26 cellular contexts compared by ENCODE assay signal in the genomic region with DNA sequence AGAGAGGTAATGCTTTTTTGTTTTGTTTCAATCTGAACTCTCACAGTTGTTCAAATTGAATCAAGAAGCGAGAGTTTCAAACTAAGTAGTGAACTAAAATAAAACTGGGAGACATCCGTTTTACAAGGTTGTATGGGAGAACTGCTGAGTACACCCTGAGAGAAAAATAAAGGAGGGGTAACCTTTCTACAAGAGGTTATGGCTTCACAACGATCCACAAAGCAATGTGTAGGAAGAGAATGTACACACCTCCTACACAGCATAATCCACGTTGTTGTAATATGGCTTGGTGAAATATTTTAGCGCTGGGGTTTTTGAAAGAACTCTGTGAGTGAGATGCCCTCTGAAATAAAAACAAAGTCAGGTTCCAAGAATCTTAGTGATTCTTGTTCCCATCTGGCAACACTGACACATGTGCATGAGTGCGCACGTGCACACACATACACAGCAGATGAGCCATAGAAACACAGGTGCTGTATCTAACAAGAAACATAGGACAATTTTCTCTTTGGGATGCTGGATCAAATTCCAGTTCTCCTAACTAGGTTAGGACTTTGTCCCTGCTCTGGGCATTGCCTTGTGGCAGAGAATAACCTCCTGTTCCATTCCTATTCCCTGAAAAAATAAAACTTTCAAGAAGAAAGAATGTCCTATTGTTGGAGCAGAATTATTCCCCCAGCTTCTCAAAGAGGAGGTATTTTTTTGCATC.
DNase-seq lines count a peak whose midpoint lies in the region; ATAC-seq, FAIRE-seq and TF ChIP-seq lines count a peak whose summit lies in the region.
"Had no signal": no experiment of that assay in that cellular context is flagged by ENCODE, and none has a peak within 500 bp of the region (broad histone marks: within the 10 kb centered on the region; RNA-seq: fewer than 3 reads in every experiment).

No MANE protein-coding gene starts in this region.

- RAD21 ChIA-PET in GM12878 (lab: Charles Lee; ENCODE audit: unreplicated experiment), result no interaction called here

- no peak for TF ChIP-seq CTCF in GM12878 (IDR thresholded peaks at IDR 0.05 in 2 of 3, conservative IDR thresholded peaks at IDR 0.05 in 1 of 3; ENCODE audit: control insufficient read depth in 2 of 3, extremely low read depth in 1 of 3, insufficient read depth in 1 of 3, low read depth in 3 of 3, low read length in 3 of 3)
- TF ChIP-seq CTCF in tibial nerve (IDR thresholded peaks at IDR 0.05), result no peak
- no peak for TF ChIP-seq CTCF in RWPE1 (conservative IDR thresholded peaks at IDR 0.05; ENCODE audit: low read depth)

- in situ Hi-C loops in GM12878 (cut with MboI), result no loop called here

- H3K79me2 ChIP-seq in GM12878 (ENCODE audit: control insufficient read depth, insufficient read depth, low read length), result no peaks in the 10 kb centered on the region

- intact Hi-C loops in GM12878 (cut with micrococcal nuclease; ENCODE audit: unreplicated experiment) (no loop called here), left colon (cut with DNase I, micrococcal nuclease) (no loop called here)

- H3K4me1 ChIP-seq in GM12878 (ENCODE audit: control insufficient read depth, insufficient read depth, low read length) (0 out of 2 replicates have a peak, but pooled peaks cover 3% of the 10 kb centered on the region), small intestine (ENCODE audit: control insufficient read depth in 2 of 2, insufficient read depth in 1 of 2, low read depth in 1 of 2, low read length in 1 of 2) (peaks cover 2 to 3% of the 10 kb centered on the region in 2 donors), tibial nerve (no peaks in the 10 kb centered on the region)
- H3K4me1 ChIP-seq: BLaER1 treated with 17β-estradiol and CSF1 and Interleukin-3, amounts not matched to agents 10 nM and 100 nM; SJSA1 had no signal

- H3K27ac ChIP-seq in GM12878 (ENCODE audit: control insufficient read depth, insufficient read depth) (no peak overlapping the region), small intestine (ENCODE audit: low read depth in 1 of 2, low read length in 1 of 2) (no peak overlapping the region), tibial nerve (no peak overlapping the region), RWPE1 (no peak overlapping the region)
- H3K27ac ChIP-seq: BLaER1 treated with 17β-estradiol and CSF1 and Interleukin-3, amounts not matched to agents 10 nM and 100 nM; KMS-11; PC-9; SJSA1 had no signal

- SMC1A ChIA-PET in GM12878 (lab: Charles Lee; ENCODE audit: uncharacterized antibody, unreplicated experiment), result interaction anchor here (1.0 to 1.7 kb wide), 5 partner anchors 11 to 114 kb away, joined by 3 to 8 read pairs (median 4); no protein-coding TSS in a partner anchor

- H2AFZ ChIP-seq in GM12878 (ENCODE audit: control insufficient read depth, low read depth, low read length), result peak overlapping the region; percentile 58
- H2AFZ ChIP-seq: PC-9 had no signal

- no peak for TF ChIP-seq RAD21 in GM12878 (IDR thresholded peaks at IDR 0.05; ENCODE audit: insufficient read depth, low read depth, low read length)

- H3K4me3 ChIP-seq in GM12878, result no peak overlapping the region
- H3K4me3 ChIP-seq in small intestine (ENCODE audit: low read depth in 1 of 2, low read length in 2 of 2), result no peak overlapping the region
- no peak overlapping the region for H3K4me3 ChIP-seq in tibial nerve
- H3K4me3 ChIP-seq: BLaER1 treated with 17β-estradiol and CSF1 and Interleukin-3, amounts not matched to agents 10 nM and 100 nM; PC-9; SJSA1 had no signal

- H3K4me2 ChIP-seq in GM12878 (ENCODE audit: control insufficient read depth, insufficient read depth), result no peak overlapping the region
- H3K4me2 ChIP-seq: BLaER1 treated with 17β-estradiol and CSF1 and Interleukin-3, amounts not matched to agents 10 nM and 100 nM; KMS-11; PC-9 had no signal

- WGBS in GM12878 (ENCODE audit: insufficient coverage, insufficient replicate concordance, low lambda C conversion rate, missing lambda C conversion rate), result 50% methylated on average over 7 of the region's 7 CpGs
- WGBS in small intestine, 3 donors, result 49 to 69% (median 63%) methylated on average over 7 of the region's 7 CpGs
- 37 to 44% methylated on average over 7 of the region's 7 CpGs for WGBS in tibial nerve, 2 donors

- no peak for TF ChIP-seq POLR2A in GM12891 (IDR thresholded peaks at IDR 0.05; ENCODE audit: low read depth, low read length)
- TF ChIP-seq POLR2A in GM12878 (IDR thresholded peaks at IDR 0.05; ENCODE audit: low read depth, low read length), result no peak
- no peak for TF ChIP-seq POLR2A in tibial nerve (IDR thresholded peaks at IDR 0.05)

- CTCF ChIA-PET in GM12878 (lab: Yijun Ruan, JAX) (interaction anchor here (0.8 to 1.8 kb wide), 3 partner anchors 9 to 12 kb away, joined by 3 to 6 read pairs (median 5); no protein-coding TSS in a partner anchor), RWPE1 (lab: Yijun Ruan, JAX) (no interaction called here)

- BruUV-seq in GM12878 (replicated peaks; lab: Mats Ljungman, UMichigan), result no TSS peak

- POLR2A ChIA-PET in GM12878 (lab: Charles Lee) (no interaction called here), RWPE1 (lab: Yijun Ruan, JAX; ENCODE audit: low non-redundant PET) (no interaction called here)

- ATAC-seq in GM12878, result no peak
- peak; percentile 75 for ATAC-seq in left colon
- ATAC-seq: HCT116 had no signal

- H3K9me3 ChIP-seq in GM12878 (replicated peaks; ENCODE audit: control insufficient read depth, insufficient read depth, low read length) (no peaks in the 10 kb centered on the region), small intestine (ENCODE audit: control insufficient read depth, low read depth) (no peaks in the 10 kb centered on the region), tibial nerve (no peaks in the 10 kb centered on the region)
- H3K9me3 ChIP-seq: BLaER1 treated with 17β-estradiol and CSF1 and Interleukin-3, amounts not matched to agents 10 nM and 100 nM; SJSA1 had no signal

- no peak for TF ChIP-seq EP300 in GM12878 (IDR thresholded peaks at IDR 0.05; ENCODE audit: borderline replicate concordance in 1 of 2, control insufficient read depth in 1 of 2, low read depth in 2 of 2, low read length in 2 of 2)
- TF ChIP-seq EP300 in tibial nerve (IDR thresholded peaks at IDR 0.05), result no peak

- no peak overlapping the region for H3K9ac ChIP-seq in GM12878 (ENCODE audit: control insufficient read depth, insufficient read depth, low read length)
- H3K9ac ChIP-seq: BLaER1 treated with 17β-estradiol and CSF1 and Interleukin-3, amounts not matched to agents 10 nM and 100 nM; KMS-11 had no signal

- FAIRE-seq in GM12891 (lab: Jason Lieb, UNC), result peak; percentile 13
- FAIRE-seq in GM12878 (lab: Jason Lieb, UNC), result no peak
- no peak for FAIRE-seq in small intestine (lab: Jason Lieb, UNC)
- FAIRE-seq: GM19239 had no signal

- DNase-seq in GM12891 (ENCODE audit: insufficient read length, low spot score) (no peak), GM12878 (ENCODE audit: low read depth, low spot score) (no peak), left colon (no peak), small intestine (peak; percentile 46), AML-193 (lab: John Stamatoyannopoulos, UW) (no peak), tibial nerve (ENCODE audit: low spot score in 2 of 2) (no peak), RWPE1 (ENCODE audit: low spot score) (no peak)
- no peak for DNase-seq in activated T-cell treated with anti-CD3 and anti-CD28 coated beads, Interleukin-2, amount 50 U/mL, for 48 hours
- DNase-seq: 8988T; CD4-positive, alpha-beta memory T cell; COR-L47; DMS53; NCI-H1092; NCI-H1436 treated with DMSO at 0.1 percent for 48 hours; NCI-H187 treated with DMSO at 0.1 percent for 48 hours; NCI-H2171 treated with DMSO at 0.1 percent for 48 hours; NCI-H524; NCI-H748 treated with DMSO at 0.1 percent for 48 hours; NK-92 treated with Interleukin-12 subunit alpha and Interleukin-12 subunit beta, amount 100 ng/mL, for 24 hours; PC-9; Right ventricle myocardium superior had no signal

- H3K27me3 ChIP-seq in GM12878 (replicated peaks in 1 of 2; ENCODE audit: control insufficient read depth in 2 of 2, insufficient read depth in 2 of 2, low read length in 1 of 2), result no peaks in the 10 kb centered on the region
- H3K27me3 ChIP-seq in small intestine (ENCODE audit: control insufficient read depth in 2 of 2, insufficient read depth in 2 of 2, low read length in 2 of 2), result peaks cover 0 to 2% of the 10 kb centered on the region in 2 donors
- H3K27me3 ChIP-seq in tibial nerve, result no peaks in the 10 kb centered on the region
- H3K27me3 ChIP-seq: BLaER1 treated with 17β-estradiol and CSF1 and Interleukin-3, amounts not matched to agents 10 nM and 100 nM; SJSA1 had no signal

- no peaks in the 10 kb centered on the region for H4K20me1 ChIP-seq in GM12878 (ENCODE audit: control insufficient read depth, insufficient read depth)
- H4K20me1 ChIP-seq: BLaER1 treated with 17β-estradiol and CSF1 and Interleukin-3, amounts not matched to agents 10 nM and 100 nM had no signal

- H3K36me3 ChIP-seq in GM12878 (ENCODE audit: control insufficient read depth in 2 of 2, insufficient read depth in 2 of 2, low read length in 1 of 2), result no peaks in the 10 kb centered on the region
- H3K36me3 ChIP-seq in small intestine (ENCODE audit: control insufficient read depth in 2 of 2, insufficient read depth in 2 of 2, low read length in 2 of 2), result no peaks in the 10 kb centered on the region
- H3K36me3 ChIP-seq in tibial nerve, result no peaks in the 10 kb centered on the region
- H3K36me3 ChIP-seq: BLaER1 treated with 17β-estradiol and CSF1 and Interleukin-3, amounts not matched to agents 10 nM and 100 nM; SJSA1 had no signal

TF ChIP-seq in GM12891, 5 proteins besides CTCF, POLR2A, EP300 and RAD21:
- TF ChIP-seq TAF1 (IDR thresholded peaks at IDR 0.05; ENCODE audit: low read depth, low read length), result no peak
- TF ChIP-seq SPI1 (IDR thresholded peaks at IDR 0.05; ENCODE audit: low read depth, low read length), result no peak
- no peak for TF ChIP-seq POLR2AphosphoS5 (IDR thresholded peaks at IDR 0.05; ENCODE audit: low read depth, low read length)
- TF ChIP-seq POU2F2 (IDR thresholded peaks at IDR 0.05; ENCODE audit: low read depth, low read length), result no peak
- TF ChIP-seq PAX5 (IDR thresholded peaks at IDR 0.05; ENCODE audit: insufficient read depth, low read length, severe bottlenecking), result no peak

TF ChIP-seq in GM12878, 131 proteins besides CTCF, POLR2A, EP300 and RAD21 (continues in another document):
- TF ChIP-seq RBBP5 (conservative IDR thresholded peaks at IDR 0.05), result no peak
